Comparison of ENCODE assay signal across 14 cellular contexts in genomic region chr7:35697414-35698175, GRCh38. TPM values are rescaled to one million over a fixed set of nuclear protein-coding genes. Genes with fewer than 3 reads are reported as not detected.
DNase-seq lines count a peak whose midpoint lies in the region; FAIRE-seq and TF ChIP-seq lines count a peak whose summit lies in the region.
"Had no signal": no experiment of that assay in that cellular context is flagged by ENCODE, and none has a peak within 500 bp of the region (broad histone marks: within the 10 kb centered on the region; RNA-seq: fewer than 3 reads in every experiment).

No MANE protein-coding gene starts in this region.

- no peak overlapping the region for H3K4ac ChIP-seq in mesendoderm (ENCODE audit: low read depth, low read length)

- no peaks in the 10 kb centered on the region for H3K27me3 ChIP-seq in BJ (ENCODE audit: control insufficient read depth, insufficient read depth, low read length)
- H3K27me3 ChIP-seq in brain microvascular endothelial cell (replicated peaks), result no peaks in the 10 kb centered on the region
- H3K27me3 ChIP-seq in mesendoderm (ENCODE audit: insufficient read depth, low read length, poor library complexity), result no peaks in the 10 kb centered on the region
- H3K27me3 ChIP-seq: sigmoid colon had no signal

- H3K36me3 ChIP-seq in BJ (ENCODE audit: control insufficient read depth, insufficient read depth, low read length) (no peaks in the 10 kb centered on the region), brain microvascular endothelial cell (replicated peaks) (no peaks in the 10 kb centered on the region), mesendoderm (ENCODE audit: control insufficient read depth, insufficient read depth, low read length) (no peaks in the 10 kb centered on the region)
- H3K36me3 ChIP-seq: sigmoid colon had no signal

- H2AK5ac ChIP-seq in mesendoderm (ENCODE audit: low read length), result no peak overlapping the region

- H2BK15ac ChIP-seq in mesendoderm (replicated peaks; ENCODE audit: low read depth), result no peak overlapping the region

- no peak overlapping the region for H4K8ac ChIP-seq in mesendoderm (ENCODE audit: low read depth, low read length)

- no peak for FAIRE-seq in HTR-8/SVneo (lab: Jason Lieb, UNC)
- FAIRE-seq: islet of Langerhans had no signal

- H3K23ac ChIP-seq in mesendoderm (ENCODE audit: low read length), result no peak overlapping the region

- H3K27ac ChIP-seq in brain microvascular endothelial cell, result no peak overlapping the region
- no peak overlapping the region for H3K27ac ChIP-seq in mesendoderm (ENCODE audit: low read depth, low read length)
- H3K27ac ChIP-seq: sigmoid colon had no signal

- CTCF ChIA-PET in BJ (lab: Yijun Ruan, JAX), result interaction anchor here (1.2 to 2.4 kb wide), 5 partner anchors 9 to 219 kb away, joined by 3 to 9 read pairs (median 6); no protein-coding TSS in a partner anchor

- peaks cover 3% of the 10 kb centered on the region for H3K4me1 ChIP-seq in mesendoderm (ENCODE audit: control insufficient read depth, low read depth, low read length)

- no peak overlapping the region for H4K5ac ChIP-seq in mesendoderm (ENCODE audit: low read length)

- no peak overlapping the region for H3K56ac ChIP-seq in mesendoderm (ENCODE audit: low read length)

- no peak overlapping the region for H3K9ac ChIP-seq in mesendoderm (ENCODE audit: low read length)

- in situ Hi-C loops in brain microvascular endothelial cell (cut with HindIII; ENCODE audit: low pct_ligation_motif_present, low sequenced_read_pairs), result no loop called here

- no peak overlapping the region for H2BK5ac ChIP-seq in mesendoderm (ENCODE audit: low read length)

- no peak overlapping the region for H3K4me2 ChIP-seq in mesendoderm (ENCODE audit: low read length)

- no peak overlapping the region for H3K18ac ChIP-seq in mesendoderm (ENCODE audit: low read length)

- H2BK120ac ChIP-seq in mesendoderm (ENCODE audit: low read depth, low read length), result no peak overlapping the region

- H3K4me3 ChIP-seq in BJ (ENCODE audit: low read depth, low read length) (no peak overlapping the region), brain microvascular endothelial cell (ENCODE audit: low read depth, low read length) (no peak overlapping the region), mesendoderm (ENCODE audit: low read length) (no peak overlapping the region)
- H3K4me3 ChIP-seq: sigmoid colon had no signal

- DNase-seq in BJ (ENCODE audit: low read depth), result peak; percentile 23
- peak; percentile 45 for DNase-seq in HTR-8/SVneo (ENCODE audit: insufficient read length, low spot score)
- DNase-seq in brain microvascular endothelial cell, result peak; percentile 50
- peak; percentile 71 for DNase-seq in mesendoderm
- DNase-seq in KG1 (lab: John Stamatoyannopoulos, UW), result no peak
- no peak for DNase-seq in activated CD4-positive, alpha-beta T cell treated with anti-CD3 and anti-CD28 coated beads, Interleukin-2, amount 50 U/mL, for 4 hours
- DNase-seq in NCI-H524 treated with DMSO at 0.1 percent for 48 hours (lab: John Stamatoyannopoulos, UW), result no peak
- DNase-seq in HK-2 (ENCODE audit: unreplicated experiment), result no peak
- DNase-seq: activated B cell treated with CpG ODN at 0.5 μM for 24 hours; effector CD8-positive, alpha-beta T cell; MM.1S; sigmoid colon; stimulated activated CD8-positive, alpha-beta memory T cell treated with anti-CD3 and anti-CD28 coated beads, Interleukin-4, amount 100 ng/mL, for 48 hours had no signal

- WGBS in mesendoderm (ENCODE audit: extremely low coverage, insufficient coverage, low lambda C conversion rate), result no CpG with 5 or more reads among the region's 10 CpGs

- no peak for TF ChIP-seq CTCF in BJ (IDR thresholded peaks at IDR 0.05; ENCODE audit: insufficient read depth, low read depth, low read length)
- no peak for TF ChIP-seq CTCF in brain microvascular endothelial cell (IDR thresholded peaks at IDR 0.05; ENCODE audit: low read depth, low read length, missing control alignments)

- POLR2A ChIA-PET in BJ (lab: Charles Lee), result no interaction called here

- H3K79me2 ChIP-seq in mesendoderm (ENCODE audit: control insufficient read depth, insufficient read depth, low read length), result peaks cover 2% of the 10 kb centered on the region

- peaks cover 9% of the 10 kb centered on the region for H3K79me1 ChIP-seq in mesendoderm (ENCODE audit: low read length)

RNA-seq across cellular contexts. Expression of gene HERPUD2, which starts 2.7 kb away (rescaled TPM):
- polyA plus RNA-seq in BJ (2011; rRNA removed), result 46.3 and 53.0 TPM in 2 replicates
- polyA minus RNA-seq in BJ (2011; rRNA and poly(A)+ RNA removed), result 47.4 and 86.5 TPM in 2 replicates
- polyA plus RNA-seq in mesendoderm (2013, experiment 1 of 2), result 16.0 TPM
- polyA plus RNA-seq in mesendoderm (2013, experiment 2 of 2), result 17.2 TPM

Comparison
In these comparisons a context has a peak if more than half of its experiments do, and no peak if none do; other contexts are left out.
1. DNase-seq: peak in BJ (single experiment), HTR-8/SVneo (single experiment), brain microvascular endothelial cell (single experiment) and mesendoderm (single experiment); none in KG1 (single experiment), activated CD4-positive, alpha-beta T cell treated with anti-CD3 and anti-CD28 coated beads, Interleukin-2, amount 50 U/mL, for 4 hours (0 of 2), NCI-H524 treated with DMSO at 0.1 percent for 48 hours (single experiment) and HK-2 (single experiment).